17 cellular contexts compared by ENCODE assay signal in genomic region chr17:43094129-43094834, GRCh38. TPM values are rescaled to one million over a fixed set of nuclear protein-coding genes. Genes with fewer than 3 reads are reported as not detected.
DNase-seq lines count a peak whose midpoint lies in the region; ATAC-seq and TF ChIP-seq lines count a peak whose summit lies in the region.
"Had no signal": no experiment of that assay in that cellular context is flagged by ENCODE, and none has a peak within 500 bp of the region (broad histone marks: within the 10 kb centered on the region; RNA-seq: fewer than 3 reads in every experiment).

No MANE protein-coding gene starts in this region.

- H3K4me3 Mint-ChIP-seq in brain = peak overlapping the region in 1 of 5 experiments; percentile 28

- H3K27ac Mint-ChIP-seq in brain = peak overlapping the region in 3 of 5 experiments; percentile 36 to 83 (median 53)

- DNase-seq in AG08396 (ENCODE audit: low spot score) (peak; percentile 38), HCEC 1CT (peak; percentile 6), kidney glomerular epithelial cell (lab: John Stamatoyannopoulos, UW) (peak; percentile 70), CD1c-positive myeloid dendritic cell (ENCODE audit: extremely low spot score) (no peak), NCI-H1048 (lab: John Stamatoyannopoulos, UW) (no peak)
- no peak for DNase-seq in stimulated activated CD4-positive, alpha-beta T cell treated with anti-CD3 and anti-CD28 coated beads, Interleukin-4, amount 100 ng/mL, for 4 hours
- DNase-seq: activated CD8-positive, alpha-beta memory T cell treated with anti-CD3 and anti-CD28 coated beads for 24 hours; adrenal gland; cortex of kidney; heart right ventricle; mesendoderm; retina; RPMI8226; T-helper 1 cell; WERI-Rb-1 had no signal

- H3K36me3 Mint-ChIP-seq in brain = no peaks in the 10 kb centered on the region

- H3K9me3 Mint-ChIP-seq in brain = no peaks in the 10 kb centered on the region

- no peak for ATAC-seq in GM19324 (IDR thresholded peaks at IDR 0.05; ENCODE audit: low FRiP score, unreplicated experiment)
- ATAC-seq: heart right ventricle had no signal

- peaks cover 4% of the 10 kb centered on the region for H3K27me3 Mint-ChIP-seq in brain

- TF ChIP-seq CTCF in brain (conservative IDR thresholded peaks at IDR 0.05) = no peak

- no peaks in the 10 kb centered on the region for H3K4me1 Mint-ChIP-seq in brain

RNA-seq across cellular contexts. Expression of gene BRCA1, which starts 30.9 kb away (rescaled TPM):
- polyA plus RNA-seq in brain (ENCODE audit: insufficient read depth, low read depth, low replicate concordance) = 10.1 TPM

Comparison
In these comparisons a context has a peak if more than half of its experiments do, and no peak if none do; other contexts are left out.
1. DNase-seq: peak in AG08396 (single experiment), HCEC 1CT (single experiment) and kidney glomerular epithelial cell (single experiment); none in stimulated activated CD4-positive, alpha-beta T cell treated with anti-CD3 and anti-CD28 coated beads, Interleukin-4, amount 100 ng/mL, for 4 hours (0 of 2), CD1c-positive myeloid dendritic cell (single experiment) and NCI-H1048 (single experiment).